In the genomic region with DNA sequence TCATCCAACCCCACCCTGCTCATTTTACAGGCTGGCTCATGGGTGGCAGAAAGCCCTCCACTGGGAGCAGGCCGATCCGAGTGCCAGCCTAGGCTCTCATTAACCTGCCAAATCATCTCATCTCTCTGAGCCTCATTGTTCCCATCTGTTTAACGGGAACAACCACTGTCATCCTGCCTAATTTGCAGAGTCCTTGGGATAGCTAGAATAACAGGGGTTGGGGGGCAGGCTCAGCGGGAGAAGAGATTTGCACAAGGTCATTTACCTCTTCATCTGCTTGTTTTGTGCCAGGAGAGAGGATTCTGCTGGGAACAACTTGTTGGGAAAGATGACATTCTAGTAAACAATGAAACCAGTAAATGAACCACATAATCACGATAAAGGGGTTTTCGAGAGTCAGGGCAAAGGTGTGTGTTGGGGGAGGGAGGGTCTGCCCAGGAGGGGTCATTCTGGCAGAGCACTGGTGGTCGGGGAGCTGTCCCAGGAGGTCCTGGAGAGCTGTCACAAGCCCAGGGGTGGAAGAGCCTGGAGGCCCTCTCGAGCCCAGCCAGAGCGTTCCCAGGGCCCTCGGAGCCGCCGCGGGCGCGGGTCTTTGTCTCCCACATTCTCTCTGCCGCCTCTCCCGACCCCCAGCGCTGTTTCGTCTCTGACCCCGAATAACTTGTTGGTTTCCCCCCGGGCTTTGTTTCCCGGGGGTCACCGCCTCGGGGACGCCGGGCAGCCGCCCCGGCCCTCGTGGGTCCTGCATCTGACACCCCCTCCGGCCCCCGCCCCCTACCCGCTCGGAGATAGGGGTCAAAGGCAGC, we compare ENCODE assay signal across 1 cellular context.
TF ChIP-seq lines count a peak whose summit lies in the region.

No MANE protein-coding gene starts in this region.

TF ChIP-seq in HepG2, 621 proteins besides CTCF, POLR2A, EP300 and RAD21 (continued from another document and continues in another):
- no peak for TF ChIP-seq ZNF326 (CRISPR knock-in tag; IDR thresholded peaks at IDR 0.05; ENCODE audit: borderline replicate concordance)
- no peak for TF ChIP-seq ZNF503 (CRISPR knock-in tag; IDR thresholded peaks at IDR 0.05)
- TF ChIP-seq SIX4 (CRISPR knock-in tag; IDR thresholded peaks at IDR 0.05) = no peak
- TF ChIP-seq MYNN (CRISPR knock-in tag; IDR thresholded peaks at IDR 0.05; ENCODE audit: low read depth) = no peak
- TF ChIP-seq, protein P1, sequence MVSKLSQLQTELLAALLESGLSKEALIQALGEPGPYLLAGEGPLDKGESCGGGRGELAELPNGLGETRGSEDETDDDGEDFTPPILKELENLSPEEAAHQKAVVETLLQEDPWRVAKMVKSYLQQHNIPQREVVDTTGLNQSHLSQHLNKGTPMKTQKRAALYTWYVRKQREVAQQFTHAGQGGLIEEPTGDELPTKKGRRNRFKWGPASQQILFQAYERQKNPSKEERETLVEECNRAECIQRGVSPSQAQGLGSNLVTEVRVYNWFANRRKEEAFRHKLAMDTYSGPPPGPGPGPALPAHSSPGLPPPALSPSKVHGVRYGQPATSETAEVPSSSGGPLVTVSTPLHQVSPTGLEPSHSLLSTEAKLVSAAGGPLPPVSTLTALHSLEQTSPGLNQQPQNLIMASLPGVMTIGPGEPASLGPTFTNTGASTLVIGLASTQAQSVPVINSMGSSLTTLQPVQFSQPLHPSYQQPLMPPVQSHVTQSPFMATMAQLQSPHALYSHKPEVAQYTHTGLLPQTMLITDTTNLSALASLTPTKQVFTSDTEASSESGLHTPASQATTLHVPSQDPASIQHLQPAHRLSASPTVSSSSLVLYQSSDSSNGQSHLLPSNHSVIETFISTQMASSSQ (IDR thresholded peaks at IDR 0.05; ENCODE audit: low read depth) = no peak
- TF ChIP-seq, protein P1 (CRISPR knock-in tag; IDR thresholded peaks at IDR 0.05; ENCODE audit: borderline replicate concordance) = no peak
- TF ChIP-seq MTF1 (CRISPR knock-in tag; IDR thresholded peaks at IDR 0.05) = no peak
- no peak for TF ChIP-seq HHEX (CRISPR knock-in tag; IDR thresholded peaks at IDR 0.05)
- no peak for TF ChIP-seq ZSCAN5A (CRISPR knock-in tag; IDR thresholded peaks at IDR 0.05; ENCODE audit: borderline replicate concordance)
- TF ChIP-seq ZNF180 (CRISPR knock-in tag; IDR thresholded peaks at IDR 0.05; ENCODE audit: borderline replicate concordance, low read depth) = no peak
- TF ChIP-seq ZNF629 (CRISPR knock-in tag; conservative IDR thresholded peaks at IDR 0.05) = peak; percentile 99
- no peak for TF ChIP-seq ZNF451 (CRISPR knock-in tag; IDR thresholded peaks at IDR 0.05)
- no peak for TF ChIP-seq IKZF4 (CRISPR knock-in tag; IDR thresholded peaks at IDR 0.05; ENCODE audit: borderline replicate concordance, low read depth, not compliant biosample characterization)
- TF ChIP-seq CENPX (CRISPR knock-in tag; IDR thresholded peaks at IDR 0.05) = no peak
- TF ChIP-seq TFDP1 (CRISPR knock-in tag; IDR thresholded peaks at IDR 0.05; ENCODE audit: borderline replicate concordance) = no peak
- no peak for TF ChIP-seq HES4 (CRISPR knock-in tag; IDR thresholded peaks at IDR 0.05; ENCODE audit: borderline replicate concordance)
- peak; percentile 34; the same call in 1 of the 2 replicates for TF ChIP-seq SAFB2 (CRISPR knock-in tag; IDR thresholded peaks at IDR 0.05; ENCODE audit: borderline replicate concordance, low read depth)
- TF ChIP-seq RBAK (CRISPR knock-in tag; IDR thresholded peaks at IDR 0.05) = no peak
- TF ChIP-seq, protein P2, sequence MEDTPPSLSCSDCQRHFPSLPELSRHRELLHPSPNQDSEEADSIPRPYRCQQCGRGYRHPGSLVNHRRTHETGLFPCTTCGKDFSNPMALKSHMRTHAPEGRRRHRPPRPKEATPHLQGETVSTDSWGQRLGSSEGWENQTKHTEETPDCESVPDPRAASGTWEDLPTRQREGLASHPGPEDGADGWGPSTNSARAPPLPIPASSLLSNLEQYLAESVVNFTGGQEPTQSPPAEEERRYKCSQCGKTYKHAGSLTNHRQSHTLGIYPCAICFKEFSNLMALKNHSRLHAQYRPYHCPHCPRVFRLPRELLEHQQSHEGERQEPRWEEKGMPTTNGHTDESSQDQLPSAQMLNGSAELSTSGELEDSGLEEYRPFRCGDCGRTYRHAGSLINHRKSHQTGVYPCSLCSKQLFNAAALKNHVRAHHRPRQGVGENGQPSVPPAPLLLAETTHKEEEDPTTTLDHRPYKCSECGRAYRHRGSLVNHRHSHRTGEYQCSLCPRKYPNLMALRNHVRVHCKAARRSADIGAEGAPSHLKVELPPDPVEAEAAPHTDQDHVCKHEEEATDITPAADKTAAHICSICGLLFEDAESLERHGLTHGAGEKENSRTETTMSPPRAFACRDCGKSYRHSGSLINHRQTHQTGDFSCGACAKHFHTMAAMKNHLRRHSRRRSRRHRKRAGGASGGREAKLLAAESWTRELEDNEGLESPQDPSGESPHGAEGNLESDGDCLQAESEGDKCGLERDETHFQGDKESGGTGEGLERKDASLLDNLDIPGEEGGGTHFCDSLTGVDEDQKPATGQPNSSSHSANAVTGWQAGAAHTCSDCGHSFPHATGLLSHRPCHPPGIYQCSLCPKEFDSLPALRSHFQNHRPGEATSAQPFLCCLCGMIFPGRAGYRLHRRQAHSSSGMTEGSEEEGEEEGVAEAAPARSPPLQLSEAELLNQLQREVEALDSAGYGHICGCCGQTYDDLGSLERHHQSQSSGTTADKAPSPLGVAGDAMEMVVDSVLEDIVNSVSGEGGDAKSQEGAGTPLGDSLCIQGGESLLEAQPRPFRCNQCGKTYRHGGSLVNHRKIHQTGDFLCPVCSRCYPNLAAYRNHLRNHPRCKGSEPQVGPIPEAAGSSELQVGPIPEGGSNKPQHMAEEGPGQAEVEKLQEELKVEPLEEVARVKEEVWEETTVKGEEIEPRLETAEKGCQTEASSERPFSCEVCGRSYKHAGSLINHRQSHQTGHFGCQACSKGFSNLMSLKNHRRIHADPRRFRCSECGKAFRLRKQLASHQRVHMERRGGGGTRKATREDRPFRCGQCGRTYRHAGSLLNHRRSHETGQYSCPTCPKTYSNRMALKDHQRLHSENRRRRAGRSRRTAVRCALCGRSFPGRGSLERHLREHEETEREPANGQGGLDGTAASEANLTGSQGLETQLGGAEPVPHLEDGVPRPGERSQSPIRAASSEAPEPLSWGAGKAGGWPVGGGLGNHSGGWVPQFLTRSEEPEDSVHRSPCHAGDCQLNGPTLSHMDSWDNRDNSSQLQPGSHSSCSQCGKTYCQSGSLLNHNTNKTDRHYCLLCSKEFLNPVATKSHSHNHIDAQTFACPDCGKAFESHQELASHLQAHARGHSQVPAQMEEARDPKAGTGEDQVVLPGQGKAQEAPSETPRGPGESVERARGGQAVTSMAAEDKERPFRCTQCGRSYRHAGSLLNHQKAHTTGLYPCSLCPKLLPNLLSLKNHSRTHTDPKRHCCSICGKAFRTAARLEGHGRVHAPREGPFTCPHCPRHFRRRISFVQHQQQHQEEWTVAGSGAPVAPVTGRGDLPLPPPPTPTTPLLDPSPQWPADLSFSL (CRISPR knock-in tag; IDR thresholded peaks at IDR 0.05) = no peak
- TF ChIP-seq FOXA1 (IDR thresholded peaks at IDR 0.05) = no peak
- peak; percentile 13; the same call in 1 of the 2 replicates for TF ChIP-seq FOXA1 (CRISPR knock-in tag; IDR thresholded peaks at IDR 0.05)
- no peak for TF ChIP-seq TIGD3 (CRISPR knock-in tag; IDR thresholded peaks at IDR 0.05; ENCODE audit: borderline replicate concordance)
- TF ChIP-seq ZNF616 (CRISPR knock-in tag; IDR thresholded peaks at IDR 0.05; ENCODE audit: low read depth) = no peak
- TF ChIP-seq, protein P3, sequence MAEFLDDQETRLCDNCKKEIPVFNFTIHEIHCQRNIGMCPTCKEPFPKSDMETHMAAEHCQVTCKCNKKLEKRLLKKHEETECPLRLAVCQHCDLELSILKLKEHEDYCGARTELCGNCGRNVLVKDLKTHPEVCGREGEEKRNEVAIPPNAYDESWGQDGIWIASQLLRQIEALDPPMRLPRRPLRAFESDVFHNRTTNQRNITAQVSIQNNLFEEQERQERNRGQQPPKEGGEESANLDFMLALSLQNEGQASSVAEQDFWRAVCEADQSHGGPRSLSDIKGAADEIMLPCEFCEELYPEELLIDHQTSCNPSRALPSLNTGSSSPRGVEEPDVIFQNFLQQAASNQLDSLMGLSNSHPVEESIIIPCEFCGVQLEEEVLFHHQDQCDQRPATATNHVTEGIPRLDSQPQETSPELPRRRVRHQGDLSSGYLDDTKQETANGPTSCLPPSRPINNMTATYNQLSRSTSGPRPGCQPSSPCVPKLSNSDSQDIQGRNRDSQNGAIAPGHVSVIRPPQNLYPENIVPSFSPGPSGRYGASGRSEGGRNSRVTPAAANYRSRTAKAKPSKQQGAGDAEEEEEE (CRISPR knock-in tag; IDR thresholded peaks at IDR 0.05; ENCODE audit: borderline replicate concordance) = 0 out of 2 replicates have a peak, but pooled peaks have one; percentile 62
- TF ChIP-seq, protein P4, sequence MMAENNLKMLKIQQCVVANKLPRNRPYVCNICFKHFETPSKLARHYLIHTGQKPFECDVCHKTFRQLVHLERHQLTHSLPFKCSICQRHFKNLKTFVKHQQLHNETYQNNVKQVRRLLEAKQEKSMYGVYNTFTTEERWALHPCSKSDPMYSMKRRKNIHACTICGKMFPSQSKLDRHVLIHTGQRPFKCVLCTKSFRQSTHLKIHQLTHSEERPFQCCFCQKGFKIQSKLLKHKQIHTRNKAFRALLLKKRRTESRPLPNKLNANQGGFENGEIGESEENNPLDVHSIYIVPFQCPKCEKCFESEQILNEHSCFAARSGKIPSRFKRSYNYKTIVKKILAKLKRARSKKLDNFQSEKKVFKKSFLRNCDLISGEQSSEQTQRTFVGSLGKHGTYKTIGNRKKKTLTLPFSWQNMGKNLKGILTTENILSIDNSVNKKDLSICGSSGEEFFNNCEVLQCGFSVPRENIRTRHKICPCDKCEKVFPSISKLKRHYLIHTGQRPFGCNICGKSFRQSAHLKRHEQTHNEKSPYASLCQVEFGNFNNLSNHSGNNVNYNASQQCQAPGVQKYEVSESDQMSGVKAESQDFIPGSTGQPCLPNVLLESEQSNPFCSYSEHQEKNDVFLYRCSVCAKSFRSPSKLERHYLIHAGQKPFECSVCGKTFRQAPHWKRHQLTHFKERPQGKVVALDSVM (CRISPR knock-in tag; IDR thresholded peaks at IDR 0.05) = peak; percentile 8; the same call in 1 of the 2 replicates
- no peak for TF ChIP-seq PRPF4 (IDR thresholded peaks at IDR 0.05; ENCODE audit: low read depth, low read length, poor library complexity, severe bottlenecking)
- TF ChIP-seq ZFY (CRISPR knock-in tag; IDR thresholded peaks at IDR 0.05) = no peak
- TF ChIP-seq CHD4 (IDR thresholded peaks at IDR 0.05; ENCODE audit: borderline replicate concordance, low read length) = peak; percentile 93; the same call in 1 of the 2 replicates
- TF ChIP-seq NFE2 (CRISPR knock-in tag; IDR thresholded peaks at IDR 0.05) = no peak
